In genomic region chr12:103929909-103930786, GRCh38 we compare ENCODE assay signal across 8 cellular contexts. TPM values are rescaled to one million over a fixed set of nuclear protein-coding genes. Genes with fewer than 3 reads are reported as not detected.
DNase-seq lines count a peak whose midpoint lies in the region; ATAC-seq and TF ChIP-seq lines count a peak whose summit lies in the region.

HSP90B1 (plus strand) TSS chr12:103930410; CDS start chr12:103930516, 106 bp downstream.

- H3K4me1 Mint-ChIP-seq in activated T-helper 17 cell treated with anti-CD3 and anti-CD28 coated beads, Interleukin-2, amount 50 U/mL, for 72 hours = peaks cover 35% of the 10 kb centered on the region
- peaks cover 48 to 59% (median 50%) of the 10 kb centered on the region in 3 donors for H3K4me1 Mint-ChIP-seq in naive B cell
- H3K4me1 Mint-ChIP-seq in stimulated activated memory B cell treated with anti-CD40 and anti-IgM and Interleukin-4, amounts not matched to agents 10 μg/mL and 1 μg/mL and 100 μg/mL, for 72 hours = peaks cover 62% of the 10 kb centered on the region

- CTCF ChIA-PET in RWPE1 (lab: Yijun Ruan, JAX) = no interaction called here

- H3K9me3 Mint-ChIP-seq in activated T-helper 17 cell treated with anti-CD3 and anti-CD28 coated beads, Interleukin-2, amount 50 U/mL, for 72 hours = no peaks in the 10 kb centered on the region
- H3K9me3 Mint-ChIP-seq in naive B cell = peaks cover 0 to 3% (median 0%) of the 10 kb centered on the region in 7 donors
- no peaks in the 10 kb centered on the region for H3K9me3 Mint-ChIP-seq in stimulated activated memory B cell treated with anti-CD40 and anti-IgM and Interleukin-4, amounts not matched to agents 10 μg/mL and 1 μg/mL and 100 μg/mL, for 72 hours

- no peaks in the 10 kb centered on the region for H3K27me3 Mint-ChIP-seq in activated T-helper 17 cell treated with anti-CD3 and anti-CD28 coated beads, Interleukin-2, amount 50 U/mL, for 72 hours
- H3K27me3 Mint-ChIP-seq in naive B cell = no peaks in the 10 kb centered on the region
- no peaks in the 10 kb centered on the region for H3K27me3 Mint-ChIP-seq in stimulated activated memory B cell treated with anti-CD40 and anti-IgM and Interleukin-4, amounts not matched to agents 10 μg/mL and 1 μg/mL and 100 μg/mL, for 72 hours

- H3K27ac Mint-ChIP-seq in activated T-helper 17 cell treated with anti-CD3 and anti-CD28 coated beads, Interleukin-2, amount 50 U/mL, for 72 hours = peak within 1 kb of the TSS; percentile 91
- H3K27ac Mint-ChIP-seq in naive B cell = peak within 1 kb of the TSS; percentile 99 to 100 (median 100)
- H3K27ac Mint-ChIP-seq in stimulated activated memory B cell treated with anti-CD40 and anti-IgM and Interleukin-4, amounts not matched to agents 10 μg/mL and 1 μg/mL and 100 μg/mL, for 72 hours = peak within 1 kb of the TSS; percentile 91

- H3K4me3 Mint-ChIP-seq in activated T-helper 17 cell treated with anti-CD3 and anti-CD28 coated beads, Interleukin-2, amount 50 U/mL, for 72 hours = peak within 1 kb of the TSS; percentile 95
- H3K4me3 Mint-ChIP-seq in naive B cell = peak within 1 kb of the TSS; percentile 88 to 99 (median 94)
- H3K4me3 Mint-ChIP-seq in stimulated activated memory B cell treated with anti-CD40 and anti-IgM and Interleukin-4, amounts not matched to agents 10 μg/mL and 1 μg/mL and 100 μg/mL, for 72 hours = peak within 1 kb of the TSS; percentile 89

- peak within 1 kb of the TSS; percentile 91 for H3K27ac ChIP-seq in RWPE1

- ATAC-seq in activated T-helper 17 cell treated with anti-CD3 and anti-CD28 coated beads, Interleukin-2, amount 50 U/mL, for 72 hours (replicated peaks) = peak; percentile 80
- ATAC-seq in naive B cell (ENCODE audit: low read depth in 2 of 2) = peak; percentile 56 to 62
- peak; percentile 85 for ATAC-seq in stimulated activated memory B cell treated with anti-CD40 and anti-IgM and Interleukin-4, amounts not matched to agents 10 μg/mL and 1 μg/mL and 100 μg/mL, for 72 hours

- peaks cover 60% of the 10 kb centered on the region for H3K36me3 Mint-ChIP-seq in activated T-helper 17 cell treated with anti-CD3 and anti-CD28 coated beads, Interleukin-2, amount 50 U/mL, for 72 hours (ENCODE audit: low read depth)
- no peaks in the 10 kb centered on the region for H3K36me3 Mint-ChIP-seq in naive B cell
- peaks cover 42% of the 10 kb centered on the region for H3K36me3 Mint-ChIP-seq in stimulated activated memory B cell treated with anti-CD40 and anti-IgM and Interleukin-4, amounts not matched to agents 10 μg/mL and 1 μg/mL and 100 μg/mL, for 72 hours

- POLR2A ChIA-PET in RWPE1 (lab: Yijun Ruan, JAX; ENCODE audit: low non-redundant PET) = interaction anchor here (0.9 to 1.2 kb wide), 2 partner anchors 22 to 35 kb away, joined by 3 read pairs; partner anchors contain the start of gene TDG

- TF ChIP-seq CTCF in LNCaP clone FGC (IDR thresholded peaks at IDR 0.05; ENCODE audit: control insufficient read depth, extremely low read depth, insufficient read depth) (no peak), RWPE1 (conservative IDR thresholded peaks at IDR 0.05; ENCODE audit: low read depth) (no peak)

- peak within 1 kb of the TSS; percentile 89 for H3K4me3 ChIP-seq in LNCaP clone FGC (ENCODE audit: low read depth, low read length)

- DNase-seq in Daoy (ENCODE audit: low read depth) (peak; percentile 100), GOT3 (lab: John Stamatoyannopoulos, UW) (peak; percentile 88), LNCaP clone FGC (ENCODE audit: low read depth) (peak; percentile 100), RWPE1 (ENCODE audit: low spot score) (peak; percentile 100), fibroblast of gingiva (ENCODE audit: low read depth) (peak; percentile 100), naive B cell (peak; percentile 99)

RNA-seq across cellular contexts. Expression of gene HSP90B1, which starts in this region (rescaled TPM):
- total RNA-seq in Daoy (2014; rRNA removed; shearing (Covaris generic)) = 840 and 1,074 TPM in 2 replicates
- 100 to 1,000 TPM; 324 to 453 TPM for total RNA-seq in activated T-helper 17 cell treated with anti-CD3 and anti-CD28 coated beads, Interleukin-2, amount 50 U/mL, for 72 hours
- 100 to 1,000 TPM; 152 to 207 (median 177) TPM for polyA plus RNA-seq in naive B cell (ENCODE audit: low read depth in 6 of 6)

Comparison
In these comparisons a context has a peak if more than half of its experiments do, and no peak if none do; other contexts are left out.
1. Peak in every context shown above with its lines: DNase-seq, ATAC-seq, H3K4me3 ChIP-seq and H3K27ac ChIP-seq.